23 cellular contexts compared by ENCODE assay signal in the genomic region with DNA sequence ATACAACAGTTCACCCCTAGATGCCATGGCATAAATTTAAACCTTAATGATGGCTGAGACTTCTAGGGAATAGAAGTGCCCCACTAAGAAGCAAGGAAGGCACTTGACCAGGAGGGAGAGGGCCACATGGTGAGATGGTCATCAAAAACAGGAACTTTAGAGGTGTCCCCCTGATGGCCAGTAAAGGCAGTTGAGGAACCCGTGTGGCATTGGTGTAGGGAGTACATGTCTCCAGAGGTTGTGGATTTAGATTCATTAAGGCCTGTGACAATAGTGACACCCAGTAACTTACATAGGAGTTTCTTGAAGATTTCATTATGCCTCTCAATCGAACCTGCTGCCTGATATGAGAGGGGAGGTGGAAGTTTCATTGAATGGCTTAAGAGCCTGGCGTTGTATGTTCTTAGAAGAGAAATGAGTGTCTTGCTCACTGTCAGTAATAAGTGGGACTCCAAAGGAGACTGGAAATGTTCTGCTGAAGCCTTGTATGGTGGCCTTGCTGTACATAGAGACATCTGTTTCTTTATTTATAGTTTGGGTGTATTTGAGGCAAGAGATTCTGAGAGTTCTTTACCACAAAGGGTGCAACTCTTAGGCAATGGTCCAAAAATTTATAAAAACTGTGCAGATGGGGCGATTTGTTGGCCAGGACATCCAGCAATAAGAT. TPM values are rescaled to one million over a fixed set of nuclear protein-coding genes. Genes with fewer than 3 reads are reported as not detected.
A peak's percentile ranks its signal among the peaks of the same experiment; 100 is the strongest.
DNase-seq lines count a peak whose midpoint lies in the region; ATAC-seq, FAIRE-seq and TF ChIP-seq lines count a peak whose summit lies in the region.
"Had no signal": no experiment of that assay in that cellular context is flagged by ENCODE, and none has a peak within 500 bp of the region (broad histone marks: within the 10 kb centered on the region; RNA-seq: fewer than 3 reads in every experiment).

No MANE protein-coding gene starts in this region.

- no peak overlapping the region for H3K4me3 Mint-ChIP-seq in activated CD8-positive, alpha-beta memory T cell treated with anti-CD3 and anti-CD28 coated beads, Interleukin-2, amount 10 ng/mL, durations not matched to agents 7 days and 5 days
- H3K4me3 Mint-ChIP-seq: CD4-positive, alpha-beta T cell had no signal

- H3K9me3 Mint-ChIP-seq in activated CD8-positive, alpha-beta memory T cell treated with anti-CD3 and anti-CD28 coated beads, Interleukin-2, amount 10 ng/mL, durations not matched to agents 7 days and 5 days (ENCODE audit: low read depth), result no peaks in the 10 kb centered on the region
- H3K9me3 Mint-ChIP-seq: CD4-positive, alpha-beta T cell had no signal

- no peak overlapping the region for H3K18ac ChIP-seq in trophoblast cell (ENCODE audit: low read length)

- H3K27ac ChIP-seq in HCT116 (ENCODE audit: low read depth, low read length) (no peak overlapping the region), GM12878 (ENCODE audit: control insufficient read depth, insufficient read depth) (no peak overlapping the region), trophoblast cell (ENCODE audit: low read depth, low read length) (no peak overlapping the region)

- POLR2A ChIA-PET in HCT116 (lab: Charles Lee) (no interaction called here), GM12878 (lab: Charles Lee) (no interaction called here)

- no peak overlapping the region for H2BK12ac ChIP-seq in trophoblast cell (ENCODE audit: low read length)

- H3K9me2 ChIP-seq in HCT116 (ENCODE audit: insufficient read depth), result no peaks in the 10 kb centered on the region

- H3K4me1 ChIP-seq in HCT116 (ENCODE audit: control insufficient read depth in 1 of 2, insufficient read depth in 2 of 2, low read length in 2 of 2), result peaks cover 0 to 4% of the 10 kb centered on the region in 2 experiments; a peak in 1 of 4 replicates
- H3K4me1 ChIP-seq in GM12878 (ENCODE audit: control insufficient read depth, insufficient read depth, low read length), result peaks cover 21% of the 10 kb centered on the region
- peaks cover 0 to 2% of the 10 kb centered on the region in 2 experiments for H3K4me1 ChIP-seq in trophoblast cell (ENCODE audit: control insufficient read depth in 1 of 2, insufficient read depth in 2 of 2, low read length in 2 of 2)

- no peak for TF ChIP-seq CTCF in HCT116 (IDR thresholded peaks at IDR 0.05 in 2 of 3, conservative IDR thresholded peaks at IDR 0.05 in 1 of 3; ENCODE audit: borderline replicate concordance in 1 of 3, insufficient read depth in 1 of 3, low read depth in 2 of 3, low read length in 2 of 3)
- no peak for TF ChIP-seq CTCF in GM12878 (IDR thresholded peaks at IDR 0.05 in 2 of 3, conservative IDR thresholded peaks at IDR 0.05 in 1 of 3; ENCODE audit: control insufficient read depth in 2 of 3, extremely low read depth in 1 of 3, insufficient read depth in 1 of 3, low read depth in 3 of 3, low read length in 3 of 3)

- intact Hi-C loops in HCT116 (cut with micrococcal nuclease), result no loop called here
- intact Hi-C loops in GM12878 (cut with micrococcal nuclease; ENCODE audit: unreplicated experiment), result no loop called here
- intact Hi-C loops in head of caudate nucleus (cut with DNase I), result no loop called here

- no peak overlapping the region for H4K8ac ChIP-seq in trophoblast cell (ENCODE audit: low read depth, low read length)

- H3K27me3 ChIP-seq in HCT116 (ENCODE audit: insufficient read depth, low read length) (no peaks in the 10 kb centered on the region), GM12878 (replicated peaks in 1 of 2; ENCODE audit: control insufficient read depth in 2 of 2, insufficient read depth in 2 of 2, low read length in 1 of 2) (no peaks in the 10 kb centered on the region), trophoblast cell (ENCODE audit: insufficient read depth, low read length) (no peaks in the 10 kb centered on the region)

- H4K12ac ChIP-seq in trophoblast cell (ENCODE audit: low read depth, low read length), result no peak overlapping the region

- DNase-seq in activated CD8-positive, alpha-beta memory T cell treated with anti-CD3 and anti-CD28 coated beads, Interleukin-2, amount 50 U/mL, for 48 hours, result peak; percentile 35
- no peak for DNase-seq in activated CD8-positive, alpha-beta memory T cell treated with anti-CD3 and anti-CD28 coated beads, Interleukin-2, amount 10 ng/mL, durations not matched to agents 7 days and 5 days
- DNase-seq in HCT116 (ENCODE audit: low read depth, low spot score) (no peak), GM12878 (ENCODE audit: low read depth, low spot score) (no peak), trophoblast cell (no peak), head of caudate nucleus (no peak), HCEC 1CT (no peak), NCI-H82 treated with DMSO at 0.1 percent for 48 hours (lab: John Stamatoyannopoulos, UW; ENCODE audit: unreplicated experiment) (no peak)
- DNase-seq: 8988T; CD4-positive, alpha-beta T cell; KBM-7; NCI-H1105 treated with DMSO at 0.1 percent for 48 hours; NCI-H146; NCI-H1930; NCI-H2107; NCI-H524; NCI-H774; RPMI8226; SHP77 had no signal

- no peak for TF ChIP-seq RAD21 in HCT116 (IDR thresholded peaks at IDR 0.05; ENCODE audit: low read depth)
- TF ChIP-seq RAD21 in GM12878 (IDR thresholded peaks at IDR 0.05; ENCODE audit: insufficient read depth, low read depth, low read length), result no peak

- in situ Hi-C loops in GM12878 (cut with MboI), result no loop called here

- RAD21 ChIA-PET in HCT116 (lab: Charles Lee; ENCODE audit: low non-redundant PET in 1 of 2, low total read pairs in 2 of 2, uncharacterized antibody in 2 of 2, unreplicated experiment in 2 of 2) (no interaction called here), GM12878 (lab: Charles Lee; ENCODE audit: unreplicated experiment) (interaction anchor here (0.8 kb wide), 1 partner anchor 45 kb away, joined by 3 read pairs; no protein-coding TSS in a partner anchor)

- H3K9me3 ChIP-seq in HCT116 (ENCODE audit: control insufficient read depth in 1 of 2, insufficient read depth in 1 of 2, low read depth in 1 of 2, low read length in 2 of 2) (no peaks in the 10 kb centered on the region), GM12878 (replicated peaks; ENCODE audit: control insufficient read depth, insufficient read depth, low read length) (no peaks in the 10 kb centered on the region), trophoblast cell (ENCODE audit: insufficient read depth, low read depth, low read length) (no peaks in the 10 kb centered on the region)

- CTCF ChIA-PET in activated CD8-positive, alpha-beta memory T cell treated with anti-CD3 and anti-CD28 coated beads, Interleukin-2, amount 10 ng/mL, durations not matched to agents 7 days and 5 days (lab: Charles Lee), result no interaction called here
- CTCF ChIA-PET in HCT116 (lab: Charles Lee), result no interaction called here
- CTCF ChIA-PET in GM12878 (lab: Yijun Ruan, JAX), result interaction anchor here (0.6 kb wide), 1 partner anchor 464 kb away, joined by 3 read pairs; no protein-coding TSS in a partner anchor

- H3K9ac ChIP-seq in HCT116 (ENCODE audit: low read length) (no peak overlapping the region), GM12878 (ENCODE audit: control insufficient read depth, insufficient read depth, low read length) (no peak overlapping the region), trophoblast cell (ENCODE audit: low read length) (no peak overlapping the region)

- H3K4me3 ChIP-seq in HCT116 (replicated peaks in 1 of 2; ENCODE audit: low read depth in 1 of 2, low read length in 2 of 2) (no peak overlapping the region), GM12878 (no peak overlapping the region), trophoblast cell (ENCODE audit: low read depth, low read length) (no peak overlapping the region)

- no peaks in the 10 kb centered on the region for H3K36me3 ChIP-seq in HCT116 (ENCODE audit: control insufficient read depth in 1 of 2, insufficient read depth in 2 of 2, low read length in 2 of 2)
- H3K36me3 ChIP-seq in GM12878 (ENCODE audit: control insufficient read depth in 2 of 2, insufficient read depth in 2 of 2, low read length in 1 of 2), result no peaks in the 10 kb centered on the region
- H3K36me3 ChIP-seq in trophoblast cell (ENCODE audit: control insufficient read depth in 1 of 2, insufficient read depth in 2 of 2, low read length in 2 of 2), result no peaks in the 10 kb centered on the region

- H3K27me3 Mint-ChIP-seq in activated CD8-positive, alpha-beta memory T cell treated with anti-CD3 and anti-CD28 coated beads, Interleukin-2, amount 10 ng/mL, durations not matched to agents 7 days and 5 days, result no peaks in the 10 kb centered on the region
- H3K27me3 Mint-ChIP-seq: CD4-positive, alpha-beta T cell had no signal

- SMC1A ChIA-PET in GM12878 (lab: Charles Lee; ENCODE audit: uncharacterized antibody, unreplicated experiment), result interaction anchor here (1.4 kb wide), 1 partner anchor 8 kb away, joined by 5 read pairs; no protein-coding TSS in a partner anchor

- H2BK120ac ChIP-seq in trophoblast cell (ENCODE audit: insufficient read depth, low read length, poor library complexity), result no peak overlapping the region

- H3K27ac Mint-ChIP-seq in activated CD8-positive, alpha-beta memory T cell treated with anti-CD3 and anti-CD28 coated beads, Interleukin-2, amount 10 ng/mL, durations not matched to agents 7 days and 5 days, result no peak overlapping the region
- H3K27ac Mint-ChIP-seq: CD4-positive, alpha-beta T cell had no signal

- 32% methylated on average over 4 of the region's 4 CpGs for WGBS in GM12878 (ENCODE audit: insufficient coverage, insufficient replicate concordance, low lambda C conversion rate, missing lambda C conversion rate)
- WGBS in trophoblast cell (ENCODE audit: extremely low coverage, insufficient coverage, insufficient read length), result no CpG with 5 or more reads among the region's 4 CpGs

- H3K4me2 ChIP-seq in HCT116 (ENCODE audit: low read length), result no peak overlapping the region
- peak overlapping the region; percentile 48 for H3K4me2 ChIP-seq in GM12878 (ENCODE audit: control insufficient read depth, insufficient read depth)
- H3K4me2 ChIP-seq in trophoblast cell (ENCODE audit: low read length), result no peak overlapping the region

- FAIRE-seq in GM12878 (lab: Jason Lieb, UNC), result peak; percentile 23
- FAIRE-seq: D721Med, H1 had no signal

- no TSS peak for BruUV-seq in HCT116 (replicated peaks; lab: Mats Ljungman, UMichigan)
- BruUV-seq in GM12878 (replicated peaks; lab: Mats Ljungman, UMichigan), result no TSS peak

- no peak overlapping the region for H3K23ac ChIP-seq in trophoblast cell (ENCODE audit: low read length)

- no peak overlapping the region for H3K4ac ChIP-seq in trophoblast cell (ENCODE audit: low read depth, low read length)

- no peak for ATAC-seq in activated CD8-positive, alpha-beta memory T cell treated with anti-CD3 and anti-CD28 coated beads, Interleukin-2, amount 10 ng/mL, durations not matched to agents 7 days and 5 days
- ATAC-seq in HCT116 (peak; percentile 42; the same call in 1 of the 2 replicates), GM12878 (no peak)

- no peak overlapping the region for H2AK5ac ChIP-seq in trophoblast cell (ENCODE audit: low read length)

- H2BK5ac ChIP-seq in trophoblast cell (ENCODE audit: low read depth, low read length, poor library complexity), result no peak overlapping the region

- H3K79me2 ChIP-seq in HCT116 (ENCODE audit: insufficient read depth, low read length) (no peaks in the 10 kb centered on the region), GM12878 (ENCODE audit: control insufficient read depth, insufficient read depth, low read length) (no peaks in the 10 kb centered on the region), trophoblast cell (ENCODE audit: control insufficient read depth, insufficient read depth, low read length, poor library complexity) (no peaks in the 10 kb centered on the region)

- peaks cover 2% of the 10 kb centered on the region for H3K36me3 Mint-ChIP-seq in activated CD8-positive, alpha-beta memory T cell treated with anti-CD3 and anti-CD28 coated beads, Interleukin-2, amount 10 ng/mL, durations not matched to agents 7 days and 5 days

- TF ChIP-seq POLR2A in HCT116 (IDR thresholded peaks at IDR 0.05; ENCODE audit: borderline replicate concordance, extremely low read depth, insufficient read depth, insufficient read length), result no peak
- no peak for TF ChIP-seq POLR2A in GM12878 (IDR thresholded peaks at IDR 0.05; ENCODE audit: low read depth, low read length)

- no peak overlapping the region for H3K14ac ChIP-seq in trophoblast cell (ENCODE audit: low read length)

- H4K20me1 ChIP-seq in HCT116 (ENCODE audit: insufficient read depth) (no peaks in the 10 kb centered on the region), GM12878 (ENCODE audit: control insufficient read depth, insufficient read depth) (no peaks in the 10 kb centered on the region)

- H4K91ac ChIP-seq in trophoblast cell (ENCODE audit: low read depth, low read length), result peak overlapping the region; percentile 48

- peaks cover 13% of the 10 kb centered on the region for H3K4me1 Mint-ChIP-seq in activated CD8-positive, alpha-beta memory T cell treated with anti-CD3 and anti-CD28 coated beads, Interleukin-2, amount 10 ng/mL, durations not matched to agents 7 days and 5 days

- no peaks in the 10 kb centered on the region for H3K79me1 ChIP-seq in trophoblast cell (ENCODE audit: low read length)

- no peak overlapping the region for H2AFZ ChIP-seq in HCT116 (ENCODE audit: low read depth, low read length, poor library complexity, severe bottlenecking)
- H2AFZ ChIP-seq in GM12878 (ENCODE audit: control insufficient read depth, low read depth, low read length), result no peak overlapping the region
- H2AFZ ChIP-seq in trophoblast cell (ENCODE audit: insufficient read depth, low read length, poor library complexity), result no peak overlapping the region

- no peak for TF ChIP-seq EP300 in GM12878 (IDR thresholded peaks at IDR 0.05; ENCODE audit: borderline replicate concordance in 1 of 2, control insufficient read depth in 1 of 2, low read depth in 2 of 2, low read length in 2 of 2)

RNA-seq across cellular contexts. Expression of a gene that starts 27.9 kb away (rescaled TPM):
- total RNA-seq in activated CD8-positive, alpha-beta memory T cell treated with anti-CD3 and anti-CD28 coated beads, Interleukin-2, amount 10 ng/mL, durations not matched to agents 7 days and 5 days, result 10 to 100 TPM in 1 of 2 experiments, 1 to 10 TPM in 1; 3.7 to 11.8 TPM
- total RNA-seq in HCT116 (2021; ENCODE audit: unreplicated experiment), result 0.30 TPM
- 0.02 and 0.10 TPM in 2 replicates for polyA plus RNA-seq in HCT116 (2012)
- total RNA-seq in GM12878 (2013; cell fraction: nucleolus; rRNA removed), result 1.4 TPM in 2 replicates
- 4.6 and 6.1 TPM in 2 replicates for total RNA-seq in GM12878 (2014; rRNA removed)
- 3.9 and 4.8 TPM in 2 replicates for total RNA-seq in GM12878 (2014; rRNA removed; fragmentation: Illumina TruSeq; extraction: Trizol)
- total RNA-seq in GM12878 (2021), result 4.8 and 5.8 TPM in 2 replicates
- polyA plus RNA-seq in GM12878 (2011; ENCODE audit: low read depth), result 1.7 TPM
- 5.1 and 5.2 TPM in 2 replicates for polyA plus RNA-seq in GM12878 (2011; rRNA removed)
- 4.3 and 4.4 TPM in 2 replicates for polyA plus RNA-seq in GM12878 (2011; cell fraction: cytosol; rRNA removed)
- 2.3 and 3.6 TPM in 2 replicates for polyA plus RNA-seq in GM12878 (2011; cell fraction: nucleus; rRNA removed)
- 1.4 and 1.5 TPM in 2 replicates for polyA plus RNA-seq in GM12878 (2012)
- 5.0 and 5.8 TPM in 2 replicates for polyA plus RNA-seq in GM12878 (2014; fragmentation: Illumina TruSeq; extraction: Trizol)
- 1 to 10 TPM in 1 of 2 experiments, under 1 TPM in 1; 0.58 to 1.6 TPM for polyA plus RNA-seq in GM12878 (2014; fragmentation: Nextera tagmentation; extraction: Ambion mirVana)
- 3.4 and 4.0 TPM in 2 replicates for polyA plus RNA-seq in GM12878 (2014; rRNA removed)
- 1 to 10 TPM; 4.3 to 6.0 TPM for polyA plus RNA-seq in GM12878 (2016; fragmentation: Nextera tagmentation; extraction: Ambion mirVana)
- polyA minus RNA-seq in GM12878 (2011; rRNA and poly(A)+ RNA removed), result 4.6 and 5.9 TPM in 2 replicates
- 1.7 and 2.5 TPM in 2 replicates for polyA minus RNA-seq in GM12878 (2011; cell fraction: cytosol; rRNA and poly(A)+ RNA removed)
- polyA minus RNA-seq in GM12878 (2011; cell fraction: nucleus; rRNA and poly(A)+ RNA removed), result 1.9 and 2.3 TPM in 2 replicates
- 8.9 and 9.2 TPM in 2 replicates for polyA plus RNA-seq in trophoblast cell (2013)
- total RNA-seq: LHCN-M2 had no signal
- polyA plus RNA-seq: BJ had no signal
